ENCODE assay signal across 1 cellular context in the genomic region with DNA sequence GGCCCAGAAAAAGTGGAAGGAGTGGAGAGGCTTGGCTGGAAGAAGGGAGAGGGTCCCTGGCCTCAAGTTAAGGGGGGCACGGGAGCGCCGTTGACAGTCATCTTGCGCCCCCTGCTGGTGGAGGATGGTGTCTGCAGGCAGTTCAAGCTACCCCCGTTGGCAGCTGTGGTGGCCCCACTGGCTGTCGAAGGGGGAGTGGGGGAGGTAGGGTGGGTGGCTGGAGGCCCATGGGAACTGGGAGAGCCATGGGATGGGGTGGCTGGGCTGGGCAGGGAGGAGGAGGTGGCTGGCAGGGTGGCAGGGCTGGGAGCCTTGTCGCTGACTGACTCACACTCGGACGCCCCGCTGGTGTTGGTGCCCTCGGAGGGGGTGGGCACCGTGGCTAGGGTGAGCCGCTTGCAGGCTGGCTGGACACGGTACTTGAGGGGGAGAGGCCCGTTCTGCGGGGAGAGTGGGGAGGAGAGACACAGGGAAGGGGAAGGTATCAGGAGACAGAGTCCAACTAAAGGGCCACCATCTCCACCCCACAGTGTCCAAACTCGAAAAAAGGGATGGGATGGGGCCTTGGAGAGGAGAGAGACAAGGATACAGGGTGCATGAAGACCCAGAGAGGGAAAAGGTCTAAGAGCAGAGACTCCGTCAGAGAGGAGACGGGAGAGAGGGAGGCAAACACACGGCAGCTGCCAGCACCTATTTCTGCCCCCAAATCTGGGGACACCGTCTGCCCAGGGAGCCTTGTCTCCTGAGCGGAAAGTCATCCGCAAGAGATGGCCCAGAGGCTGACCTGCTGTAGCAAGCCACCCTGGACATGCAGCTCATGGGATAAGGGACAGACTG.
TF ChIP-seq lines count a peak whose summit lies in the region.

No MANE protein-coding gene starts in this region.

TF ChIP-seq in HepG2, 621 proteins besides CTCF, POLR2A, EP300 and RAD21 (continued from another document and continues in another):
- TF ChIP-seq, protein P1, sequence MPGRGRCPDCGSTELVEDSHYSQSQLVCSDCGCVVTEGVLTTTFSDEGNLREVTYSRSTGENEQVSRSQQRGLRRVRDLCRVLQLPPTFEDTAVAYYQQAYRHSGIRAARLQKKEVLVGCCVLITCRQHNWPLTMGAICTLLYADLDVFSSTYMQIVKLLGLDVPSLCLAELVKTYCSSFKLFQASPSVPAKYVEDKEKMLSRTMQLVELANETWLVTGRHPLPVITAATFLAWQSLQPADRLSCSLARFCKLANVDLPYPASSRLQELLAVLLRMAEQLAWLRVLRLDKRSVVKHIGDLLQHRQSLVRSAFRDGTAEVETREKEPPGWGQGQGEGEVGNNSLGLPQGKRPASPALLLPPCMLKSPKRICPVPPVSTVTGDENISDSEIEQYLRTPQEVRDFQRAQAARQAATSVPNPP (CRISPR knock-in tag; IDR thresholded peaks at IDR 0.05): no peak
- TF ChIP-seq ZNF350 (CRISPR knock-in tag; IDR thresholded peaks at IDR 0.05; ENCODE audit: borderline replicate concordance, low read depth) (no peak; the same call in 1 of the 2 replicates), NR1H2 (CRISPR knock-in tag; IDR thresholded peaks at IDR 0.05; ENCODE audit: borderline replicate concordance, low read depth) (no peak), PHF5A (CRISPR knock-in tag; IDR thresholded peaks at IDR 0.05; ENCODE audit: low read depth, unreplicated experiment) (no peak), ETV5 (CRISPR knock-in tag; IDR thresholded peaks at IDR 0.05; ENCODE audit: borderline replicate concordance) (no peak), ZFX (CRISPR knock-in tag; IDR thresholded peaks at IDR 0.05; ENCODE audit: low read depth) (no peak), ELF3 (CRISPR knock-in tag; IDR thresholded peaks at IDR 0.05) (no peak), BORCS8-MEF2B (CRISPR knock-in tag; IDR thresholded peaks at IDR 0.05) (no peak), JUND (CRISPR knock-in tag; IDR thresholded peaks at IDR 0.05) (no peak), ZNF788 (CRISPR knock-in tag; IDR thresholded peaks at IDR 0.05; ENCODE audit: borderline replicate concordance) (no peak), ZNF777 (CRISPR knock-in tag; IDR thresholded peaks at IDR 0.05) (no peak), ZNF180 (CRISPR knock-in tag; IDR thresholded peaks at IDR 0.05; ENCODE audit: borderline replicate concordance, low read depth) (no peak), SOX13 (IDR thresholded peaks at IDR 0.05) (no peak), SOX13 (CRISPR knock-in tag; conservative IDR thresholded peaks at IDR 0.05 in 1 of 2, IDR thresholded peaks at IDR 0.05 in 1 of 2) (no peak), KDM5B (CRISPR knock-in tag; IDR thresholded peaks at IDR 0.05; ENCODE audit: borderline replicate concordance) (peak; percentile 60), MBD4 (IDR thresholded peaks at IDR 0.05; ENCODE audit: borderline replicate concordance, low read length) (no peak), CBX2 (IDR thresholded peaks at IDR 0.05; ENCODE audit: low read depth, low read length) (no peak), CBX2 (CRISPR knock-in tag; IDR thresholded peaks at IDR 0.05; ENCODE audit: low read depth) (no peak), NR2F6 (IDR thresholded peaks at IDR 0.05) (no peak), NR2F6 (CRISPR knock-in tag; IDR thresholded peaks at IDR 0.05) (no peak), ZNF678 (CRISPR knock-in tag; IDR thresholded peaks at IDR 0.05) (no peak), SSRP1 (CRISPR knock-in tag; IDR thresholded peaks at IDR 0.05) (no peak; the same call in 1 of the 2 replicates), SMC3 (IDR thresholded peaks at IDR 0.05; ENCODE audit: low read length) (peak; percentile 61), ZNF75D (CRISPR knock-in tag; IDR thresholded peaks at IDR 0.05; ENCODE audit: borderline replicate concordance) (no peak), ZNF232 (CRISPR knock-in tag; IDR thresholded peaks at IDR 0.05; ENCODE audit: borderline replicate concordance) (no peak), CCAR2 (optimal IDR thresholded peaks at IDR 0.05; ENCODE audit: low read depth, low read length) (no peak), ZMYM4 (CRISPR knock-in tag; IDR thresholded peaks at IDR 0.05) (no peak), ZNF737 (CRISPR knock-in tag; IDR thresholded peaks at IDR 0.05; ENCODE audit: borderline replicate concordance) (no peak), ARNTL (CRISPR knock-in tag; IDR thresholded peaks at IDR 0.05) (no peak), ZC3H4 (CRISPR knock-in tag; IDR thresholded peaks at IDR 0.05; ENCODE audit: borderline replicate concordance) (no peak), ETV6 (CRISPR knock-in tag; conservative IDR thresholded peaks at IDR 0.05) (no peak)
- TF ChIP-seq, protein P2, sequence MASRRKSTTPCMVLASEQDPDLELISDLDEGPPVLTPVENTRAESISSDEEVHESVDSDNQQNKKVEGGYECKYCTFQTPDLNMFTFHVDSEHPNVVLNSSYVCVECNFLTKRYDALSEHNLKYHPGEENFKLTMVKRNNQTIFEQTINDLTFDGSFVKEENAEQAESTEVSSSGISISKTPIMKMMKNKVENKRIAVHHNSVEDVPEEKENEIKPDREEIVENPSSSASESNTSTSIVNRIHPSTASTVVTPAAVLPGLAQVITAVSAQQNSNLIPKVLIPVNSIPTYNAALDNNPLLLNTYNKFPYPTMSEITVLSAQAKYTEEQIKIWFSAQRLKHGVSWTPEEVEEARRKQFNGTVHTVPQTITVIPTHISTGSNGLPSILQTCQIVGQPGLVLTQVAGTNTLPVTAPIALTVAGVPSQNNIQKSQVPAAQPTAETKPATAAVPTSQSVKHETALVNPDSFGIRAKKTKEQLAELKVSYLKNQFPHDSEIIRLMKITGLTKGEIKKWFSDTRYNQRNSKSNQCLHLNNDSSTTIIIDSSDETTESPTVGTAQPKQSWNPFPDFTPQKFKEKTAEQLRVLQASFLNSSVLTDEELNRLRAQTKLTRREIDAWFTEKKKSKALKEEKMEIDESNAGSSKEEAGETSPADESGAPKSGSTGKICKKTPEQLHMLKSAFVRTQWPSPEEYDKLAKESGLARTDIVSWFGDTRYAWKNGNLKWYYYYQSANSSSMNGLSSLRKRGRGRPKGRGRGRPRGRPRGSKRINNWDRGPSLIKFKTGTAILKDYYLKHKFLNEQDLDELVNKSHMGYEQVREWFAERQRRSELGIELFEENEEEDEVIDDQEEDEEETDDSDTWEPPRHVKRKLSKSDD (CRISPR knock-in tag; IDR thresholded peaks at IDR 0.05; ENCODE audit: low read depth): 0 out of 2 replicates have a peak, but pooled peaks have one; percentile 12
- TF ChIP-seq, protein P3, sequence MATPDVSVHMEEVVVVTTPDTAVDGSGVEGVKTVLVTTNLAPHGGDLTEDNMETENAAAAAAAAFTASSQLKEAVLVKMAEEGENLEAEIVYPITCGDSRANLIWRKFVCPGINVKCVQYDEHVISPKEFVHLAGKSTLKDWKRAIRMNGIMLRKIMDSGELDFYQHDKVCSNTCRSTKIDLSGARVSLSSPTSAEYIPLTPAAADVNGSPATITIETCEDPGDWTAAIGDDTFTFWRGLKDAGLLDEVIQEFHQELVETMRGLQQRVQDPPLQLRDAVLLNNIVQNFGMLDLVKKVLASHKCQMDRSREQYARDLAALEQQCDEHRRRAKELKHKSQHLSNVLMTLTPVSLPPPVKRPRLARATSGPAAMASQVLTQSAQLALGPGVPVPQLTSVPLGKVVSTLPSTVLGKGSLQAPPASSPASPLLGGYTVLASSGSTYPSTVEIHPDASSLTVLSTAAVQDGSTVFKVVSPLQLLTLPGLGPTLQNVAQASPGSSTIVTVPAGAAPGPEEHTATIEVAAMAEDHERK (CRISPR knock-in tag; IDR thresholded peaks at IDR 0.05; ENCODE audit: low read depth): no peak
- TF ChIP-seq, protein P4, sequence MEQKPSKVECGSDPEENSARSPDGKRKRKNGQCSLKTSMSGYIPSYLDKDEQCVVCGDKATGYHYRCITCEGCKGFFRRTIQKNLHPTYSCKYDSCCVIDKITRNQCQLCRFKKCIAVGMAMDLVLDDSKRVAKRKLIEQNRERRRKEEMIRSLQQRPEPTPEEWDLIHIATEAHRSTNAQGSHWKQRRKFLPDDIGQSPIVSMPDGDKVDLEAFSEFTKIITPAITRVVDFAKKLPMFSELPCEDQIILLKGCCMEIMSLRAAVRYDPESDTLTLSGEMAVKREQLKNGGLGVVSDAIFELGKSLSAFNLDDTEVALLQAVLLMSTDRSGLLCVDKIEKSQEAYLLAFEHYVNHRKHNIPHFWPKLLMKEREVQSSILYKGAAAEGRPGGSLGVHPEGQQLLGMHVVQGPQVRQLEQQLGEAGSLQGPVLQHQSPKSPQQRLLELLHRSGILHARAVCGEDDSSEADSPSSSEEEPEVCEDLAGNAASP (CRISPR knock-in tag; IDR thresholded peaks at IDR 0.05; ENCODE audit: borderline replicate concordance): no peak
- TF ChIP-seq, protein P5, sequence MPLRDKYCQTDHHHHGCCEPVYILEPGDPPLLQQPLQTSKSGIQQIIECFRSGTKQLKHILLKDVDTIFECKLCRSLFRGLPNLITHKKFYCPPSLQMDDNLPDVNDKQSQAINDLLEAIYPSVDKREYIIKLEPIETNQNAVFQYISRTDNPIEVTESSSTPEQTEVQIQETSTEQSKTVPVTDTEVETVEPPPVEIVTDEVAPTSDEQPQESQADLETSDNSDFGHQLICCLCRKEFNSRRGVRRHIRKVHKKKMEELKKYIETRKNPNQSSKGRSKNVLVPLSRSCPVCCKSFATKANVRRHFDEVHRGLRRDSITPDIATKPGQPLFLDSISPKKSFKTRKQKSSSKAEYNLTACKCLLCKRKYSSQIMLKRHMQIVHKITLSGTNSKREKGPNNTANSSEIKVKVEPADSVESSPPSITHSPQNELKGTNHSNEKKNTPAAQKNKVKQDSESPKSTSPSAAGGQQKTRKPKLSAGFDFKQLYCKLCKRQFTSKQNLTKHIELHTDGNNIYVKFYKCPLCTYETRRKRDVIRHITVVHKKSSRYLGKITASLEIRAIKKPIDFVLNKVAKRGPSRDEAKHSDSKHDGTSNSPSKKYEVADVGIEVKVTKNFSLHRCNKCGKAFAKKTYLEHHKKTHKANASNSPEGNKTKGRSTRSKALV (CRISPR knock-in tag; IDR thresholded peaks at IDR 0.05): no peak
- TF ChIP-seq, protein P6, sequence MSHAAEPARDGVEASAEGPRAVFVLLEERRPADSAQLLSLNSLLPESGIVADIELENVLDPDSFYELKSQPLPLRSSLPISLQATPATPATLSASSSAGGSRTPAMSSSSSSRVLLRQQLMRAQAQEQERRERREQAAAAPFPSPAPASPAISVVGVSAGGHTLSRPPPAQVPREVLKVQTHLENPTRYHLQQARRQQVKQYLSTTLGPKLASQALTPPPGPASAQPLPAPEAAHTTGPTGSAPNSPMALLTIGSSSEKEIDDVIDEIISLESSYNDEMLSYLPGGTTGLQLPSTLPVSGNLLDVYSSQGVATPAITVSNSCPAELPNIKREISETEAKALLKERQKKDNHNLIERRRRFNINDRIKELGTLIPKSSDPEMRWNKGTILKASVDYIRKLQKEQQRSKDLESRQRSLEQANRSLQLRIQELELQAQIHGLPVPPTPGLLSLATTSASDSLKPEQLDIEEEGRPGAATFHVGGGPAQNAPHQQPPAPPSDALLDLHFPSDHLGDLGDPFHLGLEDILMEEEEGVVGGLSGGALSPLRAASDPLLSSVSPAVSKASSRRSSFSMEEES (CRISPR knock-in tag; IDR thresholded peaks at IDR 0.05): no peak
- TF ChIP-seq, protein P7, sequence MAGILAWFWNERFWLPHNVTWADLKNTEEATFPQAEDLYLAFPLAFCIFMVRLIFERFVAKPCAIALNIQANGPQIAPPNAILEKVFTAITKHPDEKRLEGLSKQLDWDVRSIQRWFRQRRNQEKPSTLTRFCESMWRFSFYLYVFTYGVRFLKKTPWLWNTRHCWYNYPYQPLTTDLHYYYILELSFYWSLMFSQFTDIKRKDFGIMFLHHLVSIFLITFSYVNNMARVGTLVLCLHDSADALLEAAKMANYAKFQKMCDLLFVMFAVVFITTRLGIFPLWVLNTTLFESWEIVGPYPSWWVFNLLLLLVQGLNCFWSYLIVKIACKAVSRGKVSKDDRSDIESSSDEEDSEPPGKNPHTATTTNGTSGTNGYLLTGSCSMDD (CRISPR knock-in tag; IDR thresholded peaks at IDR 0.05): no peak
- TF ChIP-seq, protein P8, sequence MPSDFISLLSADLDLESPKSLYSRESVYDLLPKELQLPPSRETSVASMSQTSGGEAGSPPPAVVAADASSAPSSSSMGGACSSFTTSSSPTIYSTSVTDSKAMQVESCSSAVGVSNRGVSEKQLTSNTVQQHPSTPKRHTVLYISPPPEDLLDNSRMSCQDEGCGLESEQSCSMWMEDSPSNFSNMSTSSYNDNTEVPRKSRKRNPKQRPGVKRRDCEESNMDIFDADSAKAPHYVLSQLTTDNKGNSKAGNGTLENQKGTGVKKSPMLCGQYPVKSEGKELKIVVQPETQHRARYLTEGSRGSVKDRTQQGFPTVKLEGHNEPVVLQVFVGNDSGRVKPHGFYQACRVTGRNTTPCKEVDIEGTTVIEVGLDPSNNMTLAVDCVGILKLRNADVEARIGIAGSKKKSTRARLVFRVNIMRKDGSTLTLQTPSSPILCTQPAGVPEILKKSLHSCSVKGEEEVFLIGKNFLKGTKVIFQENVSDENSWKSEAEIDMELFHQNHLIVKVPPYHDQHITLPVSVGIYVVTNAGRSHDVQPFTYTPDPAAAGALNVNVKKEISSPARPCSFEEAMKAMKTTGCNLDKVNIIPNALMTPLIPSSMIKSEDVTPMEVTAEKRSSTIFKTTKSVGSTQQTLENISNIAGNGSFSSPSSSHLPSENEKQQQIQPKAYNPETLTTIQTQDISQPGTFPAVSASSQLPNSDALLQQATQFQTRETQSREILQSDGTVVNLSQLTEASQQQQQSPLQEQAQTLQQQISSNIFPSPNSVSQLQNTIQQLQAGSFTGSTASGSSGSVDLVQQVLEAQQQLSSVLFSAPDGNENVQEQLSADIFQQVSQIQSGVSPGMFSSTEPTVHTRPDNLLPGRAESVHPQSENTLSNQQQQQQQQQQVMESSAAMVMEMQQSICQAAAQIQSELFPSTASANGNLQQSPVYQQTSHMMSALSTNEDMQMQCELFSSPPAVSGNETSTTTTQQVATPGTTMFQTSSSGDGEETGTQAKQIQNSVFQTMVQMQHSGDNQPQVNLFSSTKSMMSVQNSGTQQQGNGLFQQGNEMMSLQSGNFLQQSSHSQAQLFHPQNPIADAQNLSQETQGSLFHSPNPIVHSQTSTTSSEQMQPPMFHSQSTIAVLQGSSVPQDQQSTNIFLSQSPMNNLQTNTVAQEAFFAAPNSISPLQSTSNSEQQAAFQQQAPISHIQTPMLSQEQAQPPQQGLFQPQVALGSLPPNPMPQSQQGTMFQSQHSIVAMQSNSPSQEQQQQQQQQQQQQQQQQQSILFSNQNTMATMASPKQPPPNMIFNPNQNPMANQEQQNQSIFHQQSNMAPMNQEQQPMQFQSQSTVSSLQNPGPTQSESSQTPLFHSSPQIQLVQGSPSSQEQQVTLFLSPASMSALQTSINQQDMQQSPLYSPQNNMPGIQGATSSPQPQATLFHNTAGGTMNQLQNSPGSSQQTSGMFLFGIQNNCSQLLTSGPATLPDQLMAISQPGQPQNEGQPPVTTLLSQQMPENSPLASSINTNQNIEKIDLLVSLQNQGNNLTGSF (CRISPR knock-in tag; IDR thresholded peaks at IDR 0.05): no peak
- TF ChIP-seq, protein P9, sequence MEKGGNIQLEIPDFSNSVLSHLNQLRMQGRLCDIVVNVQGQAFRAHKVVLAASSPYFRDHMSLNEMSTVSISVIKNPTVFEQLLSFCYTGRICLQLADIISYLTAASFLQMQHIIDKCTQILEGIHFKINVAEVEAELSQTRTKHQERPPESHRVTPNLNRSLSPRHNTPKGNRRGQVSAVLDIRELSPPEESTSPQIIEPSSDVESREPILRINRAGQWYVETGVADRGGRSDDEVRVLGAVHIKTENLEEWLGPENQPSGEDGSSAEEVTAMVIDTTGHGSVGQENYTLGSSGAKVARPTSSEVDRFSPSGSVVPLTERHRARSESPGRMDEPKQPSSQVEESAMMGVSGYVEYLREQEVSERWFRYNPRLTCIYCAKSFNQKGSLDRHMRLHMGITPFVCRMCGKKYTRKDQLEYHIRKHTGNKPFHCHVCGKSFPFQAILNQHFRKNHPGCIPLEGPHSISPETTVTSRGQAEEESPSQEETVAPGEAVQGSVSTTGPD (CRISPR knock-in tag; IDR thresholded peaks at IDR 0.05): no peak
